Comparison of ENCODE assay signal across 7 cellular contexts in genomic region chr18:3665780-3666525, GRCh38.
A peak's percentile ranks its signal among the peaks of the same experiment; 100 is the strongest.
DNase-seq lines count a peak whose midpoint lies in the region; ATAC-seq and TF ChIP-seq lines count a peak whose summit lies in the region.

No MANE protein-coding gene starts in this region.

- CTCF ChIA-PET in Panc1 (lab: Charles Lee): interaction anchor here (0.5 to 2.0 kb wide), 13 partner anchors 13 to 330 kb away, joined by 3 to 15 read pairs (median 4); no protein-coding TSS in a partner anchor

- H3K9me3 ChIP-seq in Panc1 (ENCODE audit: control insufficient read depth, insufficient read depth, low read depth, low read length): peaks cover 6% of the 10 kb centered on the region; the same call in 1 of the 2 replicates

- H3K36me3 ChIP-seq in Panc1 (ENCODE audit: control insufficient read depth, insufficient read depth, low read length): no peaks in the 10 kb centered on the region

- POLR2A ChIA-PET in Panc1 (lab: Charles Lee): interaction anchor here (0.5 to 3.1 kb wide), 17 partner anchors 11 to 411 kb away, joined by 3 to 23 read pairs (median 5); no protein-coding TSS in a partner anchor

- H3K4me3 Mint-ChIP-seq in natural killer cell: peak overlapping the region; percentile 49
- H3K4me3 Mint-ChIP-seq in stimulated activated memory B cell treated with anti-CD40 and anti-IgM and Interleukin-4, amounts not matched to agents 10 μg/mL and 1 μg/mL and 100 μg/mL, for 72 hours: peak overlapping the region; percentile 26

- H3K9me3 Mint-ChIP-seq in natural killer cell: no peaks in the 10 kb centered on the region
- no peaks in the 10 kb centered on the region for H3K9me3 Mint-ChIP-seq in stimulated activated memory B cell treated with anti-CD40 and anti-IgM and Interleukin-4, amounts not matched to agents 10 μg/mL and 1 μg/mL and 100 μg/mL, for 72 hours

- in situ Hi-C loops in GM13976 (cut with MboI; ENCODE audit: low sequenced_read_pairs, unreplicated experiment) (loop anchor here (5.0 kb wide), 1 partner anchor 379 kb away; no protein-coding TSS in a partner anchor), Panc1 (cut with HindIII; ENCODE audit: low pct_unique_long_range_greater_than_20kb, low sequenced_read_pairs) (no loop called here)

- H3K27me3 Mint-ChIP-seq in natural killer cell (ENCODE audit: low read depth in 2 of 2): peaks cover 0 to 8% of the 10 kb centered on the region in 2 donors
- no peaks in the 10 kb centered on the region for H3K27me3 Mint-ChIP-seq in stimulated activated memory B cell treated with anti-CD40 and anti-IgM and Interleukin-4, amounts not matched to agents 10 μg/mL and 1 μg/mL and 100 μg/mL, for 72 hours

- H3K36me3 Mint-ChIP-seq in natural killer cell: no peaks in the 10 kb centered on the region
- no peaks in the 10 kb centered on the region for H3K36me3 Mint-ChIP-seq in stimulated activated memory B cell treated with anti-CD40 and anti-IgM and Interleukin-4, amounts not matched to agents 10 μg/mL and 1 μg/mL and 100 μg/mL, for 72 hours

- peak overlapping the region; percentile 100 for H3K27ac ChIP-seq in Panc1 (ENCODE audit: low read length)

- peaks cover 56% of the 10 kb centered on the region for H3K4me1 ChIP-seq in Panc1 (ENCODE audit: control insufficient read depth, insufficient read depth, low read length)

- peak; percentile 98 for TF ChIP-seq RAD21 in Ishikawa (IDR thresholded peaks at IDR 0.05; ENCODE audit: low read depth)

- no peaks in the 10 kb centered on the region for H3K27me3 ChIP-seq in Panc1 (ENCODE audit: control insufficient read depth, insufficient read depth, low read length)

- peaks cover 3 to 5% of the 10 kb centered on the region in 2 donors for H3K4me1 Mint-ChIP-seq in natural killer cell
- H3K4me1 Mint-ChIP-seq in stimulated activated memory B cell treated with anti-CD40 and anti-IgM and Interleukin-4, amounts not matched to agents 10 μg/mL and 1 μg/mL and 100 μg/mL, for 72 hours: peaks cover 21% of the 10 kb centered on the region

- TF ChIP-seq CTCF in GM13976 (IDR thresholded peaks at IDR 0.05; ENCODE audit: borderline replicate concordance, control extremely low read depth, extremely low read depth, insufficient read depth, missing control alignments): peak; percentile 87
- TF ChIP-seq CTCF in Panc1 (IDR thresholded peaks at IDR 0.05): peak; percentile 92
- peak; percentile 94 for TF ChIP-seq CTCF in fibroblast of pulmonary artery (IDR thresholded peaks at IDR 0.05; ENCODE audit: low read length, missing control alignments)
- peak; percentile 96 for TF ChIP-seq CTCF in natural killer cell (IDR thresholded peaks at IDR 0.05)

- H3K4me3 ChIP-seq in Panc1 (ENCODE audit: low read depth in 2 of 2, low read length in 2 of 2) (peak overlapping the region; percentile 3 to 4; a peak in 2 of 4 replicates), fibroblast of pulmonary artery (replicated peaks; ENCODE audit: low read depth, low read length) (no peak overlapping the region)

- intact Hi-C loops in Panc1 (cut with micrococcal nuclease; ENCODE audit: unreplicated experiment) (loop anchor here (2.0 to 5.0 kb wide), 3 partner anchors 63 to 385 kb away; partner anchors contain the start of gene TGIF1), natural killer cell (cut with micrococcal nuclease) (loop anchor here (1.0 to 5.0 kb wide), 3 partner anchors 74 to 385 kb away; no protein-coding TSS in a partner anchor)

- BruUV-seq in Panc1 (replicated peaks; lab: Mats Ljungman, UMichigan): TSS peak; percentile 99

- ATAC-seq in Panc1: peak; percentile 88
- peak; percentile 81 to 94 (median 88) for ATAC-seq in natural killer cell
- peak; percentile 72 for ATAC-seq in stimulated activated memory B cell treated with anti-CD40 and anti-IgM and Interleukin-4, amounts not matched to agents 10 μg/mL and 1 μg/mL and 100 μg/mL, for 72 hours

- DNase-seq in GM13976 (ENCODE audit: low spot score): peak; percentile 78
- peak; percentile 87 for DNase-seq in Panc1 (ENCODE audit: low read depth, low spot score)
- DNase-seq in activated T-helper 1 cell treated with Interleukin-2 at 50 U/mL for 16 hours (ENCODE audit: low read depth): peak; percentile 57
- peak; percentile 95 for DNase-seq in fibroblast of pulmonary artery (ENCODE audit: low read depth)
- peak; percentile 68 for DNase-seq in natural killer cell

- H3K27ac Mint-ChIP-seq in natural killer cell: no peak overlapping the region
- no peak overlapping the region for H3K27ac Mint-ChIP-seq in stimulated activated memory B cell treated with anti-CD40 and anti-IgM and Interleukin-4, amounts not matched to agents 10 μg/mL and 1 μg/mL and 100 μg/mL, for 72 hours

- peak; percentile 99 for TF ChIP-seq EP300 in Ishikawa (IDR thresholded peaks at IDR 0.05; ENCODE audit: borderline replicate concordance)

TF ChIP-seq in Ishikawa, 13 proteins besides CTCF, POLR2A, EP300 and RAD21:
- TF ChIP-seq NFIC (IDR thresholded peaks at IDR 0.05): peak; percentile 92
- TF ChIP-seq USF1 (IDR thresholded peaks at IDR 0.05): no peak
- TF ChIP-seq TEAD4 (IDR thresholded peaks at IDR 0.05): peak; percentile 91
- no peak for TF ChIP-seq CREB1 (IDR thresholded peaks at IDR 0.05; ENCODE audit: low read depth)
- peak; percentile 60; the same call in 1 of the 2 replicates for TF ChIP-seq CEBPB (IDR thresholded peaks at IDR 0.05)
- peak; percentile 73 for TF ChIP-seq MAX (IDR thresholded peaks at IDR 0.05)
- 0 out of 2 replicates have a peak, but pooled peaks have one; percentile 56 for TF ChIP-seq YY1 (IDR thresholded peaks at IDR 0.05; ENCODE audit: low read depth)
- TF ChIP-seq TAF1 (IDR thresholded peaks at IDR 0.05; ENCODE audit: low read depth): no peak
- peak; percentile 98 for TF ChIP-seq FOXM1 (IDR thresholded peaks at IDR 0.05; ENCODE audit: borderline replicate concordance, low read depth)
- peak; percentile 99 for TF ChIP-seq TCF12 (IDR thresholded peaks at IDR 0.05; ENCODE audit: low read depth)
